ENCODE assay signal across 20 cellular contexts in genomic region chr20:31956556-31957220, GRCh38. TPM values are rescaled to one million over a fixed set of nuclear protein-coding genes. Genes with fewer than 3 reads are reported as not detected.
A peak's percentile ranks its signal among the peaks of the same experiment; 100 is the strongest.
DNase-seq lines count a peak whose midpoint lies in the region; ATAC-seq and TF ChIP-seq lines count a peak whose summit lies in the region.
"Had no signal": no experiment of that assay in that cellular context is flagged by ENCODE, and none has a peak within 500 bp of the region (broad histone marks: within the 10 kb centered on the region; RNA-seq: fewer than 3 reads in every experiment).

No MANE protein-coding gene starts in this region.

- TF ChIP-seq CTCF in GM23338 (conservative IDR thresholded peaks at IDR 0.05; ENCODE audit: low read depth in 2 of 2) (no peak), HFFc6 (IDR thresholded peaks at IDR 0.05) (no peak)

- H3K27ac Mint-ChIP-seq in GM23338 (no peak overlapping the region), HFFc6 (no peak overlapping the region)
- H3K27ac Mint-ChIP-seq in naive thymus-derived CD8-positive, alpha-beta T cell: no peak overlapping the region
- H3K27ac Mint-ChIP-seq: CD8-positive, alpha-beta T cell had no signal

- no peaks in the 10 kb centered on the region for H3K9me3 ChIP-seq in SJCRH30 (replicated peaks)

- H3K4me3 ChIP-seq in GM23338 (no peak overlapping the region), SJCRH30 (no peak overlapping the region)
- H3K4me3 ChIP-seq: GM23248 had no signal

- H3K36me3 Mint-ChIP-seq in GM23338 (ENCODE audit: low read depth) (no peaks in the 10 kb centered on the region; the same call in 2 of the 3 replicates), HFFc6 (ENCODE audit: low read depth) (peaks cover 2% of the 10 kb centered on the region)
- H3K36me3 Mint-ChIP-seq in naive thymus-derived CD8-positive, alpha-beta T cell: no peaks in the 10 kb centered on the region

- 0 out of 2 replicates have a peak, but pooled peaks cover 3% of the 10 kb centered on the region for H3F3A ChIP-seq in GM23338 (replicated peaks; ENCODE audit: low read depth)

- H3K27me3 Mint-ChIP-seq in GM23338 (ENCODE audit: insufficient read depth, low read depth, poor library complexity) (peaks cover 12% of the 10 kb centered on the region), HFFc6 (ENCODE audit: insufficient read depth) (peaks cover 29% of the 10 kb centered on the region)
- peaks cover 13 to 47% (median 34%) of the 10 kb centered on the region in 5 donors for H3K27me3 Mint-ChIP-seq in naive thymus-derived CD8-positive, alpha-beta T cell

- no peaks in the 10 kb centered on the region for H3K79me2 ChIP-seq in GM23338 (replicated peaks; ENCODE audit: insufficient read depth)

- no peaks in the 10 kb centered on the region for H3K27me3 ChIP-seq in GM23338 (ENCODE audit: insufficient read depth)
- H3K27me3 ChIP-seq in SJCRH30: no peaks in the 10 kb centered on the region; the same call in 1 of the 2 replicates

- no peak overlapping the region for H3K27ac ChIP-seq in GM23338 (ENCODE audit: low read depth)
- H3K27ac ChIP-seq in SJCRH30: no peak overlapping the region
- H3K27ac ChIP-seq: GM23248 had no signal

- H3K4me3 Mint-ChIP-seq in GM23338: no peak overlapping the region
- no peak overlapping the region for H3K4me3 Mint-ChIP-seq in naive thymus-derived CD8-positive, alpha-beta T cell
- H3K4me3 Mint-ChIP-seq in HFFc6: no peak overlapping the region
- H3K4me3 Mint-ChIP-seq: CD8-positive, alpha-beta T cell had no signal

- peak overlapping the region; percentile 89 for H2AFZ ChIP-seq in GM23338
- H2AFZ ChIP-seq: GM23248 had no signal

- DNase-seq in GM23338 (ENCODE audit: low spot score): no peak
- peak; percentile 99 to 100 for DNase-seq in NCI-H524 (lab: John Stamatoyannopoulos, UW)
- DNase-seq in SJCRH30: peak; percentile 71 to 76
- peak; percentile 47 for DNase-seq in retina
- no peak for DNase-seq in naive thymus-derived CD8-positive, alpha-beta T cell
- DNase-seq in superior temporal gyrus (ENCODE audit: extremely low spot score): no peak
- DNase-seq in HFFc6: no peak
- DNase-seq in stimulated activated CD4-positive, alpha-beta T cell treated with anti-CD3 and anti-CD28 coated beads, Interleukin-2, amount 100 ng/mL, for 48 hours: no peak
- DNase-seq: C1 segment of cervical spinal cord; CD8-positive, alpha-beta T cell; GM23248; HCEC 1CT; Kasumi-1; NCI-H187 treated with DMSO at 0.1 percent for 48 hours; NCI-H446; NCI-H748 treated with DMSO at 0.1 percent for 48 hours; T1000 had no signal

- no peaks in the 10 kb centered on the region for H3K36me3 ChIP-seq in GM23338 (ENCODE audit: insufficient read depth)
- H3K36me3 ChIP-seq in SJCRH30: no peaks in the 10 kb centered on the region

- peaks cover 3% of the 10 kb centered on the region; the same call in 1 of the 2 replicates for H3K4me1 ChIP-seq in GM23338 (ENCODE audit: insufficient read depth)
- H3K4me1 ChIP-seq in SJCRH30: peaks cover 7% of the 10 kb centered on the region; the same call in 1 of the 2 replicates

- H3K4me1 Mint-ChIP-seq in GM23338 (0 out of 3 replicates have a peak, but pooled peaks cover 2% of the 10 kb centered on the region), HFFc6 (ENCODE audit: low read depth) (peaks cover 7% of the 10 kb centered on the region)
- H3K4me1 Mint-ChIP-seq in naive thymus-derived CD8-positive, alpha-beta T cell: peaks cover 2 to 6% (median 5%) of the 10 kb centered on the region in 4 donors

- H3K9me2 ChIP-seq in GM23338 (ENCODE audit: insufficient read depth): no peaks in the 10 kb centered on the region

- no peaks in the 10 kb centered on the region for H4K20me1 ChIP-seq in GM23338 (replicated peaks; ENCODE audit: insufficient read depth)

- POLR2A ChIA-PET in naive thymus-derived CD8-positive, alpha-beta T cell (lab: Charles Lee): no interaction called here

- H3K9me3 Mint-ChIP-seq in GM23338 (peaks cover 14% of the 10 kb centered on the region; the same call in 2 of the 3 replicates), HFFc6 (no peaks in the 10 kb centered on the region)
- H3K9me3 Mint-ChIP-seq in naive thymus-derived CD8-positive, alpha-beta T cell: no peaks in the 10 kb centered on the region
- H3K9me3 Mint-ChIP-seq: CD8-positive, alpha-beta T cell had no signal

- no peak for ATAC-seq in GM23338
- no peak for ATAC-seq in naive thymus-derived CD8-positive, alpha-beta T cell
- ATAC-seq: CD8-positive, alpha-beta T cell; Right ventricle myocardium inferior had no signal

- H3K4me2 ChIP-seq in GM23338: no peak overlapping the region

TF ChIP-seq in GM23338, 12 proteins besides CTCF, POLR2A, EP300 and RAD21 (continues in another document):
- TF ChIP-seq EZH2phosphoT487 (IDR thresholded peaks at IDR 0.05; ENCODE audit: unreplicated experiment): no peak
- no peak for TF ChIP-seq ZNF331 (CRISPR knock-in tag; IDR thresholded peaks at IDR 0.05; ENCODE audit: low read depth)
- TF ChIP-seq CREB1 (CRISPR knock-in tag; IDR thresholded peaks at IDR 0.05; ENCODE audit: low read depth): no peak
- no peak for TF ChIP-seq STAT1 (IDR thresholded peaks at IDR 0.05; ENCODE audit: unreplicated experiment)
- no peak for TF ChIP-seq EZH2 (IDR thresholded peaks at IDR 0.05; ENCODE audit: low read depth, unreplicated experiment)
- no peak for TF ChIP-seq ZNF114 (CRISPR knock-in tag; IDR thresholded peaks at IDR 0.05)
- no peak for TF ChIP-seq JUNB (IDR thresholded peaks at IDR 0.05; ENCODE audit: unreplicated experiment)
- no peak for TF ChIP-seq POLR2AphosphoS5 (IDR thresholded peaks at IDR 0.05; ENCODE audit: low read depth)
- TF ChIP-seq NANOG (IDR thresholded peaks at IDR 0.05; ENCODE audit: borderline replicate concordance): no peak

RNA-seq across cellular contexts. Expression of gene PDRG1, which starts 4.8 kb away (rescaled TPM):
- total RNA-seq in GM23338 (2014; rRNA removed; shearing (Covaris generic)): 10.5 and 14.8 TPM in 2 replicates
- polyA plus RNA-seq in GM23338 (2016; fragmentation: Nextera tagmentation; extraction: Ambion mirVana): 27.8 and 28.4 TPM in 2 replicates
- total RNA-seq in SJCRH30 (2014; rRNA removed; shearing (Covaris generic)): 23.9 and 24.0 TPM in 2 replicates
- 10 to 100 TPM; 11.2 to 11.5 TPM for total RNA-seq in naive thymus-derived CD8-positive, alpha-beta T cell
- polyA plus RNA-seq in naive thymus-derived CD8-positive, alpha-beta T cell: 10 to 100 TPM; 13.5 to 23.6 (median 13.8) TPM
- 10 to 100 TPM; 12.2 to 17.1 (median 13.1) TPM for total RNA-seq in HFFc6 (2021; fragmentation: NEBNext Ultra II Directional; extraction: Animal tissue kit (Norgen Biotek cat#: 25700))

RNA-seq across cellular contexts. Expression of gene XKR7, which starts 11.3 kb away (rescaled TPM):
- 3.0 and 3.9 TPM in 2 replicates for total RNA-seq in GM23338 (2014; rRNA removed; shearing (Covaris generic))
- 0.61 and 0.64 TPM in 2 replicates for polyA plus RNA-seq in GM23338 (2016; fragmentation: Nextera tagmentation; extraction: Ambion mirVana)
- 0.02 and 0.03 TPM in 2 replicates for total RNA-seq in SJCRH30 (2014; rRNA removed; shearing (Covaris generic))
- not detected for total RNA-seq in naive thymus-derived CD8-positive, alpha-beta T cell
- not detected for polyA plus RNA-seq in naive thymus-derived CD8-positive, alpha-beta T cell
- total RNA-seq in HFFc6 (2021; fragmentation: NEBNext Ultra II Directional; extraction: Animal tissue kit (Norgen Biotek cat#: 25700)): not detected
- total RNA-seq: CD8-positive, alpha-beta T cell; GM23248; MCF 10A; Right ventricle myocardium inferior; T-helper 1 cell treated with Interleukin-12 subunit alpha and Interleukin-12 subunit beta and Interleukin-4 antibody, amounts not matched to agents 30 ng/mL and 1 ng/mL, for 36 hours had no signal
- polyA plus RNA-seq: GM23248 had no signal

RNA-seq across cellular contexts. Expression of gene CCM2L, which starts 53.5 kb away (rescaled TPM):
- total RNA-seq in GM23338 (2014; rRNA removed; shearing (Covaris generic)): 9.6 and 13.3 TPM in 2 replicates
- polyA plus RNA-seq in GM23338 (2016; fragmentation: Nextera tagmentation; extraction: Ambion mirVana): 4.9 and 6.4 TPM in 2 replicates
- total RNA-seq in SJCRH30 (2014; rRNA removed; shearing (Covaris generic)): 0.71 and 1.2 TPM in 2 replicates
- total RNA-seq in naive thymus-derived CD8-positive, alpha-beta T cell: not detected
- polyA plus RNA-seq in naive thymus-derived CD8-positive, alpha-beta T cell: not detected
- total RNA-seq in HFFc6 (2021; fragmentation: NEBNext Ultra II Directional; extraction: Animal tissue kit (Norgen Biotek cat#: 25700)): not detected
- total RNA-seq: CD8-positive, alpha-beta T cell; GM23248; MCF 10A; T-helper 1 cell treated with Interleukin-12 subunit alpha and Interleukin-12 subunit beta and Interleukin-4 antibody, amounts not matched to agents 30 ng/mL and 1 ng/mL, for 36 hours had no signal
- polyA plus RNA-seq: GM23248 had no signal

Comparison
In these comparisons a context has a peak if more than half of its experiments do, and no peak if none do; other contexts are left out.
1. DNase-seq: peak in NCI-H524 (2 of 2), SJCRH30 (2 of 2) and retina (single experiment); none in GM23338 (single experiment), naive thymus-derived CD8-positive, alpha-beta T cell (0 of 10), superior temporal gyrus (single experiment), HFFc6 (single experiment) and stimulated activated CD4-positive, alpha-beta T cell treated with anti-CD3 and anti-CD28 coated beads, Interleukin-2, amount 100 ng/mL, for 48 hours (0 of 2).